ENCODE assay signal across 2 cellular contexts in genomic region chr6:36968266-36968977, GRCh38.
TF ChIP-seq lines count a peak whose summit lies in the region.

No MANE protein-coding gene starts in this region.

TF ChIP-seq in endothelial cell of umbilical vein, 7 proteins besides CTCF, POLR2A, EP300 and RAD21:
- TF ChIP-seq GATA2 (IDR thresholded peaks at IDR 0.05; ENCODE audit: insufficient read depth, insufficient read length, low read depth, low read length) (no peak), JUN (IDR thresholded peaks at IDR 0.05; ENCODE audit: borderline replicate concordance, insufficient read depth, insufficient read length, low read depth) (no peak), MAX (IDR thresholded peaks at IDR 0.05; ENCODE audit: insufficient read depth, insufficient read length) (no peak), EZH2 (IDR thresholded peaks at IDR 0.05; ENCODE audit: borderline replicate concordance, low read depth, low read length, severe bottlenecking) (no peak), MYC (IDR thresholded peaks at IDR 0.05; ENCODE audit: low read depth, low read length) (no peak), FOS (IDR thresholded peaks at IDR 0.05; ENCODE audit: borderline replicate concordance, insufficient read depth, low read length) (no peak), POLR2AphosphoS5 (IDR thresholded peaks at IDR 0.05; ENCODE audit: insufficient read depth, low read depth, low read length) (no peak)

TF ChIP-seq in SK-N-SH, 30 proteins besides CTCF, POLR2A, EP300 and RAD21:
- TF ChIP-seq SIN3A (IDR thresholded peaks at IDR 0.05; ENCODE audit: borderline replicate concordance, low read depth, low read length) (no peak), CHD2 (IDR thresholded peaks at IDR 0.05; ENCODE audit: low read length, partially characterized antibody) (no peak), TEAD4 (IDR thresholded peaks at IDR 0.05; ENCODE audit: borderline replicate concordance, insufficient read depth) (no peak), JUND (IDR thresholded peaks at IDR 0.05) (no peak), FOXM1 (IDR thresholded peaks at IDR 0.05; ENCODE audit: low read depth) (no peak), NFIC (IDR thresholded peaks at IDR 0.05; ENCODE audit: borderline replicate concordance) (no peak), TAF1 (IDR thresholded peaks at IDR 0.05; ENCODE audit: borderline replicate concordance, low read depth, low read length) (no peak), RFX5 (IDR thresholded peaks at IDR 0.05; ENCODE audit: low read length) (no peak), RCOR1 (IDR thresholded peaks at IDR 0.05; ENCODE audit: low read length) (no peak), YY1 (IDR thresholded peaks at IDR 0.05; ENCODE audit: low read depth) (no peak), MEF2A (IDR thresholded peaks at IDR 0.05; ENCODE audit: borderline replicate concordance, low read depth) (no peak), POLR2AphosphoS5 (IDR thresholded peaks at IDR 0.05; ENCODE audit: low read depth, low read length) (no peak), FOXJ3 (CRISPR knock-in tag; IDR thresholded peaks at IDR 0.05) (no peak), REST (IDR thresholded peaks at IDR 0.05; ENCODE audit: low read depth, low read length) (no peak), GATA2 (CRISPR knock-in tag; IDR thresholded peaks at IDR 0.05) (no peak), USF1 (IDR thresholded peaks at IDR 0.05; ENCODE audit: borderline replicate concordance, low read depth) (no peak)
TF ChIP-seq in SK-N-SH: peak in this region for 0.
